In the genomic region with DNA sequence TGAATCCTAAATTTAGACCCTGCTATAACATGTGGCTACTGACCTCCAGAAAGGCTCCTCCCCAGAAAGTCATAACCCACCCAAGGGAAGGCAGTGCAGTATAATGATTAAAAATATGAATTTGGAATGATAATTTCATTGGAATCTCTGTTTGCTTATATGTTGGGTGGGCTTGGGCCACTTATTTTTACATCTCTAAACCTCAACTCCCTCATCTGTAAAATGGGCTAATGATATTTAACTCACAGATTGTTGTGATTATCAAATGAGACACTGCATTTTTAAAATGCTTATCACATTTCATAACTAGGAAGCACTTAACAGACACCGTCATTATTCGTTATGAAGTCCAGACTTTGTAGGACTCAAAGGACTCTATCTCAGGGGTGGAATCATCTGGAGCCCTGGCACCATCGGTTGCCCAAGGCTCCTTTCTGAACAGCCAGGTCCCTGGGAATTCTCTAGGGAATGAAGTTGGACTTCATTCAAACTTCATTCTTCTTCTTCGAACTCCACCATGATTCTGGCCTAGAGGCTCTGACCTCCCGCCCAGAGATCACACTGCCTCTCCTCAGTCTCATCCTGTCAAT, we compare ENCODE assay signal across 14 cellular contexts. TPM values are rescaled to one million over a fixed set of nuclear protein-coding genes. Genes with fewer than 3 reads are reported as not detected.
DNase-seq lines count a peak whose midpoint lies in the region; ATAC-seq and TF ChIP-seq lines count a peak whose summit lies in the region.
"Had no signal": no experiment of that assay in that cellular context is flagged by ENCODE, and none has a peak within 500 bp of the region (broad histone marks: within the 10 kb centered on the region; RNA-seq: fewer than 3 reads in every experiment).

No MANE protein-coding gene starts in this region.

- no peak for TF ChIP-seq EP300 in SK-N-SH (IDR thresholded peaks at IDR 0.05; ENCODE audit: borderline replicate concordance in 1 of 2, low read depth in 1 of 2, low read length in 1 of 2)

- no peaks in the 10 kb centered on the region for H3K9me3 ChIP-seq in SK-N-SH
- H3K9me3 ChIP-seq in upper lobe of right lung: no peaks in the 10 kb centered on the region
- H3K9me3 ChIP-seq: breast epithelium had no signal

- H3F3A ChIP-seq in SK-N-SH (replicated peaks; ENCODE audit: insufficient read depth): no peaks in the 10 kb centered on the region

- H3K36me3 ChIP-seq in SK-N-SH (replicated peaks in 1 of 2; ENCODE audit: control insufficient read depth in 1 of 2, insufficient read depth in 2 of 2, low read length in 1 of 2) (no peaks in the 10 kb centered on the region), upper lobe of right lung (no peaks in the 10 kb centered on the region)
- H3K36me3 ChIP-seq: breast epithelium had no signal

- H3K4me1 ChIP-seq in SK-N-SH (ENCODE audit: control insufficient read depth in 1 of 2, insufficient read depth in 2 of 2, low read depth in 1 of 2, low read length in 1 of 2) (peaks cover 6 to 12% of the 10 kb centered on the region in 2 experiments; a peak in 3 of 4 replicates), upper lobe of right lung (peaks cover 26% of the 10 kb centered on the region)

- 50% methylated on average over 5 of the region's 5 CpGs for WGBS in SK-N-SH (ENCODE audit: low lambda C conversion rate)

- H3K27me3 ChIP-seq in SK-N-SH (ENCODE audit: insufficient read depth) (no peaks in the 10 kb centered on the region), upper lobe of right lung (no peaks in the 10 kb centered on the region)
- H3K27me3 ChIP-seq: breast epithelium had no signal

- no peak overlapping the region for H3K9ac ChIP-seq in SK-N-SH

- peak overlapping the region; percentile 4; the same call in 1 of the 2 replicates for H2AFZ ChIP-seq in SK-N-SH (ENCODE audit: low read depth)

- POLR2A ChIA-PET in SK-N-SH (lab: Yijun Ruan, JAX): no interaction called here

- H3K27me3 Mint-ChIP-seq in activated naive CD4-positive, alpha-beta T cell treated with anti-CD3 and anti-CD28 coated beads, Interleukin-2, amount 50 U/mL, for 24 hours: peaks cover 2% of the 10 kb centered on the region
- H3K27me3 Mint-ChIP-seq in immature natural killer cell (ENCODE audit: low read depth in 3 of 3): peaks cover 2 to 13% (median 7%) of the 10 kb centered on the region in 3 donors
- H3K27me3 Mint-ChIP-seq: progenitor cell of endocrine pancreas had no signal

- no peak for TF ChIP-seq CTCF in SK-N-SH (IDR thresholded peaks at IDR 0.05)
- TF ChIP-seq CTCF in upper lobe of right lung (IDR thresholded peaks at IDR 0.05): no peak

- H3K9me3 Mint-ChIP-seq in activated naive CD4-positive, alpha-beta T cell treated with anti-CD3 and anti-CD28 coated beads, Interleukin-2, amount 50 U/mL, for 24 hours: no peaks in the 10 kb centered on the region
- H3K9me3 Mint-ChIP-seq in activated naive CD4-positive, alpha-beta T cell treated with anti-CD3 and anti-CD28 coated beads, Interleukin-2, amount 50 U/mL, for 72 hours: no peaks in the 10 kb centered on the region
- no peaks in the 10 kb centered on the region for H3K9me3 Mint-ChIP-seq in immature natural killer cell

- peak overlapping the region; percentile 55 for H3K4me3 Mint-ChIP-seq in activated naive CD4-positive, alpha-beta T cell treated with anti-CD3 and anti-CD28 coated beads, Interleukin-2, amount 50 U/mL, for 24 hours
- peak overlapping the region; percentile 28 to 75 (median 51) for H3K4me3 Mint-ChIP-seq in immature natural killer cell

- H3K27ac Mint-ChIP-seq in activated naive CD4-positive, alpha-beta T cell treated with anti-CD3 and anti-CD28 coated beads, Interleukin-2, amount 50 U/mL, for 24 hours: peak overlapping the region; percentile 4
- no peak overlapping the region for H3K27ac Mint-ChIP-seq in activated naive CD4-positive, alpha-beta T cell treated with anti-CD3 and anti-CD28 coated beads, Interleukin-2, amount 50 U/mL, for 72 hours
- H3K27ac Mint-ChIP-seq in immature natural killer cell: peak overlapping the region; percentile 8 to 85 (median 54)
- H3K27ac Mint-ChIP-seq: progenitor cell of endocrine pancreas had no signal

- no peaks in the 10 kb centered on the region for H3K36me3 Mint-ChIP-seq in activated naive CD4-positive, alpha-beta T cell treated with anti-CD3 and anti-CD28 coated beads, Interleukin-2, amount 50 U/mL, for 24 hours
- no peaks in the 10 kb centered on the region for H3K36me3 Mint-ChIP-seq in activated naive CD4-positive, alpha-beta T cell treated with anti-CD3 and anti-CD28 coated beads, Interleukin-2, amount 50 U/mL, for 72 hours
- no peaks in the 10 kb centered on the region for H3K36me3 Mint-ChIP-seq in immature natural killer cell

- H3K4me3 ChIP-seq in SK-N-SH (ENCODE audit: low read depth in 2 of 2, low read length in 1 of 2) (no peak overlapping the region), upper lobe of right lung (no peak overlapping the region)
- H3K4me3 ChIP-seq: breast epithelium had no signal

- no peaks in the 10 kb centered on the region for H3K79me2 ChIP-seq in SK-N-SH (ENCODE audit: insufficient read depth)

- H3K4me2 ChIP-seq in SK-N-SH: no peak overlapping the region

- H3K9me2 ChIP-seq in SK-N-SH: no peaks in the 10 kb centered on the region

- H3K27ac ChIP-seq in SK-N-SH (ENCODE audit: low read depth in 2 of 2, low read length in 1 of 2) (peak overlapping the region in 1 of 2 experiments; percentile 57; a peak in 1 of 4 replicates), upper lobe of right lung (peak overlapping the region; percentile 60)
- H3K27ac ChIP-seq: breast epithelium had no signal

- DNase-seq in activated naive CD4-positive, alpha-beta T cell treated with anti-CD3 and anti-CD28 coated beads, Interleukin-2, amount 50 U/mL, for 72 hours (ENCODE audit: low spot score in 2 of 2): no peak
- DNase-seq in SK-N-SH: no peak
- DNase-seq in immature natural killer cell: no peak
- no peak for DNase-seq in upper lobe of right lung
- no peak for DNase-seq in GM03348 (ENCODE audit: low spot score)
- DNase-seq: activated CD4-positive, CD25-positive, alpha-beta regulatory T cell treated with anti-CD3 and anti-CD28 coated beads, Interleukin-2, amount 50 U/mL, for 72 hours; DMS79 treated with DMSO at 0.1 percent for 48 hours; NCI-H1105; NCI-H226 had no signal

- CTCF ChIA-PET in SK-N-SH (lab: Yijun Ruan, JAX): interaction anchor here (0.6 to 23.4 kb wide), 33 partner anchors 10 to 723 kb away, joined by 3 to 546 read pairs (median 5); partner anchors contain the start of gene RMDN2

- H3K4me1 Mint-ChIP-seq in activated naive CD4-positive, alpha-beta T cell treated with anti-CD3 and anti-CD28 coated beads, Interleukin-2, amount 50 U/mL, for 24 hours: peaks cover 46% of the 10 kb centered on the region
- H3K4me1 Mint-ChIP-seq in immature natural killer cell: peaks cover 30 to 39% of the 10 kb centered on the region in 2 donors

- no peak for ATAC-seq in activated naive CD4-positive, alpha-beta T cell treated with anti-CD3 and anti-CD28 coated beads, Interleukin-2, amount 50 U/mL, for 72 hours
- ATAC-seq in upper lobe of right lung (no peak), GM21825 (IDR thresholded peaks at IDR 0.05; ENCODE audit: unreplicated experiment) (no peak), HG03457 (IDR thresholded peaks at IDR 0.05; ENCODE audit: unreplicated experiment) (no peak)

- no peaks in the 10 kb centered on the region for H4K20me1 ChIP-seq in SK-N-SH (ENCODE audit: insufficient read depth)

- intact Hi-C loops in upper lobe of right lung (cut with DNase I): no loop called here

- no peak for TF ChIP-seq RAD21 in SK-N-SH (IDR thresholded peaks at IDR 0.05; ENCODE audit: low read length)

TF ChIP-seq in SK-N-SH, 30 proteins besides CTCF, POLR2A, EP300 and RAD21:
- TF ChIP-seq MAX (IDR thresholded peaks at IDR 0.05; ENCODE audit: low read depth): no peak
- TF ChIP-seq CHD2 (IDR thresholded peaks at IDR 0.05; ENCODE audit: low read length, partially characterized antibody): no peak
- 0 out of 2 replicates have a peak, but pooled peaks have one; percentile 21 for TF ChIP-seq TCF12 (IDR thresholded peaks at IDR 0.05)
- TF ChIP-seq, protein P1, sequence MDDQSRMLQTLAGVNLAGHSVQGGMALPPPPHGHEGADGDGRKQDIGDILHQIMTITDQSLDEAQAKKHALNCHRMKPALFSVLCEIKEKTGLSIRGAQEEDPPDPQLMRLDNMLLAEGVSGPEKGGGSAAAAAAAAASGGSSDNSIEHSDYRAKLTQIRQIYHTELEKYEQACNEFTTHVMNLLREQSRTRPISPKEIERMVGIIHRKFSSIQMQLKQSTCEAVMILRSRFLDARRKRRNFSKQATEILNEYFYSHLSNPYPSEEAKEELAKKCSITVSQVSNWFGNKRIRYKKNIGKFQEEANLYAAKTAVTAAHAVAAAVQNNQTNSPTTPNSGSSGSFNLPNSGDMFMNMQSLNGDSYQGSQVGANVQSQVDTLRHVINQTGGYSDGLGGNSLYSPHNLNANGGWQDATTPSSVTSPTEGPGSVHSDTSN (IDR thresholded peaks at IDR 0.05): peak; percentile 51
- TF ChIP-seq, protein P2, sequence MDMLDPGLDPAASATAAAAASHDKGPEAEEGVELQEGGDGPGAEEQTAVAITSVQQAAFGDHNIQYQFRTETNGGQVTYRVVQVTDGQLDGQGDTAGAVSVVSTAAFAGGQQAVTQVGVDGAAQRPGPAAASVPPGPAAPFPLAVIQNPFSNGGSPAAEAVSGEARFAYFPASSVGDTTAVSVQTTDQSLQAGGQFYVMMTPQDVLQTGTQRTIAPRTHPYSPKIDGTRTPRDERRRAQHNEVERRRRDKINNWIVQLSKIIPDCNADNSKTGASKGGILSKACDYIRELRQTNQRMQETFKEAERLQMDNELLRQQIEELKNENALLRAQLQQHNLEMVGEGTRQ (IDR thresholded peaks at IDR 0.05; ENCODE audit: borderline replicate concordance, low read depth, low read length): no peak

RNA-seq across cellular contexts. Expression of gene RMDN2, which starts 33.1 kb away (rescaled TPM):
- 1 to 10 TPM in 1 of 2 donors, under 1 TPM in 1; 0.75 to 1.5 TPM for total RNA-seq in activated naive CD4-positive, alpha-beta T cell treated with anti-CD3 and anti-CD28 coated beads, Interleukin-2, amount 50 U/mL, for 72 hours
- polyA plus RNA-seq in SK-N-SH (2012; rRNA removed) (7.3 and 15.3 TPM in 2 replicates), immature natural killer cell (1 to 10 TPM; 4.4 to 7.7 (median 6.3) TPM)
- 13.7 and 24.4 TPM in 2 replicates for polyA plus RNA-seq in SK-N-SH (2012; cell fraction: cytosol; rRNA removed)
- 7.1 and 18.5 TPM in 2 replicates for polyA plus RNA-seq in SK-N-SH (2012; cell fraction: nucleus; rRNA removed)
- 23.1 TPM for total RNA-seq in upper lobe of right lung

Comparison
In these comparisons a context has a peak if more than half of its experiments do, and no peak if none do; other contexts are left out.
1. H3K27ac Mint-ChIP-seq: peak in activated naive CD4-positive, alpha-beta T cell treated with anti-CD3 and anti-CD28 coated beads, Interleukin-2, amount 50 U/mL, for 24 hours (single experiment) and immature natural killer cell (6 of 6); none in activated naive CD4-positive, alpha-beta T cell treated with anti-CD3 and anti-CD28 coated beads, Interleukin-2, amount 50 U/mL, for 72 hours (0 of 2).